Comparison of ENCODE assay signal across 14 cellular contexts in the genomic region with DNA sequence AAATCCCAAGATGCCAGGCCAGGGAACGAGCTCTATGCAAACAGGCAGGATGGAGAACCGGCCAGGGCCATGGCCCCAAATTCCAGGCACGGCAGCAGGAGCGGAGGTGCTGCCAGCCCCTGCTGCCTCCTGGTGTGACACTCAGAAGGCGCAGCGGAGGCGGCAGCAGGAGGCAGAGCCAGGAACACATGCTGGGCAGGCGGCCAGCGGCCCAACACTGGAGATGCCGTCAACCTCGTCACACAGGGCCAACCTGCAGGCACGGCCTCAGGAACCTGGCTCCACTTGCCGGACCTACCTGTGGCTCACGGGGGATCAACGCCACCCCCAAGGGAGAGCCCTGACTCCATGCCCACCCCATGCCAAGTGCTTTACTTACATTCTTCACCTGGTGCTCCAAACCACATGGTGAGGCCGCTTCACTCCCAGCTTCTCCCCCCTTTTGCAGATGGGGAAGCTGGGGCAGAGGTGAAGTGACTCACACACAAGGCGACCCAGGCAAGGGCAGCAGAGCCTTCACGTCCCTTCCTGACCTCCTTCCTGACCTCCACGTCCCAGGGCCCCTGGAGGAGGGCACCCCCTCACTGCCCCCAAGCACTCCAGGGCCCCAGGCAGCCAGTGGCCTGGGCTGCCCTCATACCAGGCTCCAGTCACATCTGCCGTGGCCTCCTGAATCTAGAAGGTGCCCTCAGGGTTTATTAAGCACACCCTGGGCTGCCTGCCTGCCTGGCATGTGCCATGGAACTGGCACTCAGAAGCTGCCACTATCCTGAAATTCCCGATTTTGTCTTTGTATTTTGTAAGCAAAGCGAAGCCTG. TPM values are rescaled to one million over a fixed set of nuclear protein-coding genes. Genes with fewer than 3 reads are reported as not detected.
DNase-seq lines count a peak whose midpoint lies in the region; ATAC-seq and TF ChIP-seq lines count a peak whose summit lies in the region.
"Had no signal": no experiment of that assay in that cellular context is flagged by ENCODE, and none has a peak within 500 bp of the region (broad histone marks: within the 10 kb centered on the region; RNA-seq: fewer than 3 reads in every experiment).

No MANE protein-coding gene starts in this region.

- H3K27me3 ChIP-seq in layer of hippocampus (ENCODE audit: control insufficient read depth, insufficient read depth, low read length) (no peaks in the 10 kb centered on the region), transverse colon (no peaks in the 10 kb centered on the region)

- no peaks in the 10 kb centered on the region for H3K27me3 Mint-ChIP-seq in stimulated activated naive B cell treated with anti-CD40 and anti-IgM and Interleukin-4, amounts not matched to agents 10 μg/mL and 1 μg/mL and 100 μg/mL, for 72 hours
- H3K27me3 Mint-ChIP-seq: activated naive CD8-positive, alpha-beta T cell treated with anti-CD3 and anti-CD28 coated beads, Interleukin-2, amount 50 U/mL, for 24 hours had no signal

- intact Hi-C loops in transverse colon (cut with DNase I; ENCODE audit: low total_unique reads): no loop called here

- H3K27ac ChIP-seq in layer of hippocampus (ENCODE audit: low read depth, low read length) (peak overlapping the region; percentile 43), transverse colon (no peak overlapping the region)

- TF ChIP-seq CTCF in transverse colon (IDR thresholded peaks at IDR 0.05): no peak

- H3K36me3 Mint-ChIP-seq in stimulated activated naive B cell treated with anti-CD40 and anti-IgM and Interleukin-4, amounts not matched to agents 10 μg/mL and 1 μg/mL and 100 μg/mL, for 72 hours: peaks cover 5 to 7% of the 10 kb centered on the region in 2 donors

- peak overlapping the region; percentile 17 for H3K27ac Mint-ChIP-seq in stimulated activated naive B cell treated with anti-CD40 and anti-IgM and Interleukin-4, amounts not matched to agents 10 μg/mL and 1 μg/mL and 100 μg/mL, for 72 hours
- H3K27ac Mint-ChIP-seq: activated naive CD8-positive, alpha-beta T cell treated with anti-CD3 and anti-CD28 coated beads, Interleukin-2, amount 50 U/mL, for 24 hours had no signal

- H3K9me3 ChIP-seq in transverse colon: no peaks in the 10 kb centered on the region
- H3K9me3 ChIP-seq: HAP-1 had no signal

- in situ Hi-C loops in transverse colon (cut with MboI; ENCODE audit: low pct_ligation_motif_present in 1 of 4, low pct_unique_long_range_greater_than_20kb in 1 of 4, low sequenced_read_pairs in 3 of 4): no loop called here

- no peak for ATAC-seq in stimulated activated naive B cell treated with anti-CD40 and anti-IgM and Interleukin-4, amounts not matched to agents 10 μg/mL and 1 μg/mL and 100 μg/mL, for 72 hours (replicated peaks)
- ATAC-seq: activated naive CD8-positive, alpha-beta T cell treated with anti-CD3 and anti-CD28 coated beads, Interleukin-2, amount 50 U/mL, for 24 hours had no signal

- no peak overlapping the region for H3K4me3 Mint-ChIP-seq in stimulated activated naive B cell treated with anti-CD40 and anti-IgM and Interleukin-4, amounts not matched to agents 10 μg/mL and 1 μg/mL and 100 μg/mL, for 72 hours
- H3K4me3 Mint-ChIP-seq: activated naive CD8-positive, alpha-beta T cell treated with anti-CD3 and anti-CD28 coated beads, Interleukin-2, amount 50 U/mL, for 24 hours had no signal

- H3K4me3 ChIP-seq in transverse colon: no peak overlapping the region
- H3K4me3 ChIP-seq: HAP-1 had no signal

- peaks cover 0 to 8% (median 2%) of the 10 kb centered on the region in 4 donors for H3K4me1 ChIP-seq in transverse colon
- H3K4me1 ChIP-seq: HAP-1 had no signal

- no peak for TF ChIP-seq POLR2A in transverse colon (IDR thresholded peaks at IDR 0.05)

- no peak for TF ChIP-seq EP300 in transverse colon (IDR thresholded peaks at IDR 0.05; ENCODE audit: low read depth)

- H3K9me3 Mint-ChIP-seq in stimulated activated naive B cell treated with anti-CD40 and anti-IgM and Interleukin-4, amounts not matched to agents 10 μg/mL and 1 μg/mL and 100 μg/mL, for 72 hours: no peaks in the 10 kb centered on the region
- H3K9me3 Mint-ChIP-seq: activated naive CD8-positive, alpha-beta T cell treated with anti-CD3 and anti-CD28 coated beads, Interleukin-2, amount 50 U/mL, for 24 hours had no signal

- 87% methylated on average over 22 of the region's 22 CpGs; no CpG with 5 or more reads in 1 of the 2 donors for WGBS in transverse colon (ENCODE audit: low coverage in 1 of 2), 2 donors

- no peaks in the 10 kb centered on the region for H3K36me3 ChIP-seq in transverse colon
- H3K36me3 ChIP-seq: HAP-1 had no signal

- DNase-seq in NCI-H1092 treated with DMSO at 0.1 percent for 48 hours (lab: John Stamatoyannopoulos, UW): peak; percentile 70
- peak; percentile 38 for DNase-seq in cerebellum (ENCODE audit: low spot score)
- DNase-seq in stimulated activated naive B cell treated with anti-CD40 and anti-IgM and Interleukin-4, amounts not matched to agents 10 μg/mL and 1 μg/mL and 100 μg/mL, for 72 hours: no peak
- DNase-seq in transverse colon: no peak
- DNase-seq in NAMALWA (ENCODE audit: low spot score): no peak
- DNase-seq in globus pallidus (ENCODE audit: low spot score): no peak
- no peak for DNase-seq in activated effector memory CD4-positive, alpha-beta T cell treated with anti-CD3 and anti-CD28 coated beads, Interleukin-2, amount 50 U/mL, for 16 hours
- DNase-seq: activated CD8-positive, alpha-beta memory T cell treated with anti-CD3 and anti-CD28 coated beads, Interleukin-2, amount 50 U/mL, for 4 hours; activated naive CD8-positive, alpha-beta T cell treated with anti-CD3 and anti-CD28 coated beads, Interleukin-2, amount 50 U/mL, for 24 hours; effector CD8-positive, alpha-beta T cell; GDM1; NCI-H1436 treated with DMSO at 0.1 percent for 48 hours had no signal

- peaks cover 9 to 23% of the 10 kb centered on the region in 2 donors for H3K4me1 Mint-ChIP-seq in stimulated activated naive B cell treated with anti-CD40 and anti-IgM and Interleukin-4, amounts not matched to agents 10 μg/mL and 1 μg/mL and 100 μg/mL, for 72 hours

RNA-seq across cellular contexts. Expression of gene GGACT, which starts 43.5 kb away (rescaled TPM):
- total RNA-seq in cerebellum (3.3 TPM), transverse colon (1 to 10 TPM in 3 of 4 donors, not detected in 1; 6.4 to 9.2 (median 8.8) TPM)

Comparison
In these comparisons a context has a peak if more than half of its experiments do, and no peak if none do; other contexts are left out.
1. DNase-seq: peak in NCI-H1092 treated with DMSO at 0.1 percent for 48 hours (single experiment) and cerebellum (single experiment); none in stimulated activated naive B cell treated with anti-CD40 and anti-IgM and Interleukin-4, amounts not matched to agents 10 μg/mL and 1 μg/mL and 100 μg/mL, for 72 hours (single experiment), transverse colon (single experiment), NAMALWA (single experiment), globus pallidus (single experiment) and activated effector memory CD4-positive, alpha-beta T cell treated with anti-CD3 and anti-CD28 coated beads, Interleukin-2, amount 50 U/mL, for 16 hours (single experiment).